Comparison of ENCODE assay signal across 12 cellular contexts in the genomic region with DNA sequence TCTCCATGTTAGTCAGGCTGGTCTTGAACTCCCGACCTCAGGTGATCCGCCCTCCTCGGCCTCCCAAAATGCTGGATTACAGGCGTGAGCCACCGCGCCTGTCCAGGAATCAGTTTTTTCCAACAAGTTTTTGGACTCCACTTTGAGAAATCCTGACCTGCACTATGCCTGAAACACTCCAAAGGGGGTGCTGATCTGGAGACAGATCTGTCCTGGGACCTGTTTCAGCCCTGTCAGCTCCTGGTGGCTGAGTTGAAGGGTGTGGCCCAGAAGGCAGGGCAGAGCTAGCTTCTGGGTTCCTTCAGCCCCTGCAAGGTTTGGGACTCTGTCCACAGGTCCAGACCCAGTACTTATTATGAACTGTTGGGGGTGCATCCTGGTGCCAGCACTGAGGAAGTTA. TPM values are rescaled to one million over a fixed set of nuclear protein-coding genes. Genes with fewer than 3 reads are reported as not detected.
A peak's percentile ranks its signal among the peaks of the same experiment; 100 is the strongest.
DNase-seq lines count a peak whose midpoint lies in the region; ATAC-seq and TF ChIP-seq lines count a peak whose summit lies in the region.
"Had no signal": no experiment of that assay in that cellular context is flagged by ENCODE, and none has a peak within 500 bp of the region (broad histone marks: within the 10 kb centered on the region; RNA-seq: fewer than 3 reads in every experiment).

No MANE protein-coding gene starts in this region.

- H3K9me3 ChIP-seq in Panc1 (ENCODE audit: control insufficient read depth, insufficient read depth, low read depth, low read length) = no peaks in the 10 kb centered on the region
- H3K9me3 ChIP-seq in endocrine pancreas (ENCODE audit: control insufficient read depth, low read length) = no peaks in the 10 kb centered on the region
- H3K9me3 ChIP-seq in spleen = no peaks in the 10 kb centered on the region

- in situ Hi-C loops in Panc1 (cut with HindIII; ENCODE audit: low pct_unique_long_range_greater_than_20kb, low sequenced_read_pairs) = no loop called here

- H3K4me1 Mint-ChIP-seq in activated T-cell treated with anti-CD3 and anti-CD28 coated beads, Interleukin-2, amount 50 U/mL, for 4 hours (ENCODE audit: low read depth) = peaks cover 55% of the 10 kb centered on the region

- H3K9ac ChIP-seq in endocrine pancreas (ENCODE audit: control insufficient read depth, insufficient read depth, low read length) = peak overlapping the region; percentile 24

- DNase-seq in activated T-cell treated with anti-CD3 and anti-CD28 coated beads, Interleukin-2, amount 50 U/mL, for 4 hours = no peak
- DNase-seq in activated T-cell treated with anti-CD3 and anti-CD28 coated beads, Interleukin-2, amount 50 U/mL, for 48 hours = no peak
- DNase-seq in Panc1 (ENCODE audit: low read depth, low spot score) (no peak), spleen (no peak), NCI-H2081 treated with DMSO at 0.1 percent for 48 hours (lab: John Stamatoyannopoulos, UW) (no peak), DMS 273 treated with DMSO at 0.1 percent for 48 hours (lab: John Stamatoyannopoulos, UW) (no peak), amniotic stem cell (lab: John Stamatoyannopoulos, UW) (no peak)
- DNase-seq: activated CD8-positive, alpha-beta memory T cell treated with anti-CD3 and anti-CD28 coated beads, Interleukin-2, amount 50 U/mL, for 4 hours; NCI-H1694; stimulated activated CD4-positive, alpha-beta T cell treated with anti-CD3 and anti-CD28 coated beads, Interleukin-2, amount 100 ng/mL, for 48 hours; substantia nigra had no signal

- H3K27me3 Mint-ChIP-seq in activated T-cell treated with anti-CD3 and anti-CD28 coated beads, Interleukin-2, amount 50 U/mL, for 4 hours (ENCODE audit: low read depth) = no peaks in the 10 kb centered on the region

- WGBS in spleen, 5 donors = 85 to 94% (median 89%) methylated on average over 6 of the region's 6 CpGs

- H3K27me3 ChIP-seq in Panc1 (ENCODE audit: control insufficient read depth, insufficient read depth, low read length) (no peaks in the 10 kb centered on the region), endocrine pancreas (ENCODE audit: control insufficient read depth, insufficient read depth, low read length) (no peaks in the 10 kb centered on the region), spleen (replicated peaks in 1 of 7) (no peaks in the 10 kb centered on the region)

- H3K36me3 ChIP-seq in Panc1 (ENCODE audit: control insufficient read depth, insufficient read depth, low read length) = no peaks in the 10 kb centered on the region; the same call in 1 of the 2 replicates
- H3K36me3 ChIP-seq in endocrine pancreas (ENCODE audit: control insufficient read depth, insufficient read depth, low read length) = no peaks in the 10 kb centered on the region
- peaks cover 0 to 14% (median 0%) of the 10 kb centered on the region in 6 donors for H3K36me3 ChIP-seq in spleen

- intact Hi-C loops in Panc1 (cut with micrococcal nuclease; ENCODE audit: unreplicated experiment) = no loop called here
- intact Hi-C loops in spleen (cut with DNase I; ENCODE audit: low total_unique reads) = no loop called here

- TF ChIP-seq CTCF in Panc1 (IDR thresholded peaks at IDR 0.05) (no peak), spleen (IDR thresholded peaks at IDR 0.05 in 8 of 11, conservative IDR thresholded peaks at IDR 0.05 in 3 of 11) (no peak)

- ATAC-seq in activated T-cell treated with anti-CD3 and anti-CD28 coated beads, Interleukin-2, amount 50 U/mL, for 4 hours = no peak
- ATAC-seq in Panc1 = no peak

- no peaks in the 10 kb centered on the region for H3K36me3 Mint-ChIP-seq in activated T-cell treated with anti-CD3 and anti-CD28 coated beads, Interleukin-2, amount 50 U/mL, for 4 hours (ENCODE audit: insufficient read depth)

- peak overlapping the region; percentile 35; the same call in 1 of the 2 replicates for H3K27ac ChIP-seq in Panc1 (ENCODE audit: low read length)
- peak overlapping the region in 6 of 8 donors; percentile 15 to 98 (median 95) for H3K27ac ChIP-seq in spleen

- no TSS peak for BruUV-seq in Panc1 (replicated peaks; lab: Mats Ljungman, UMichigan)

- CTCF ChIA-PET in Panc1 (lab: Charles Lee) = no interaction called here

- POLR2A ChIA-PET in Panc1 (lab: Charles Lee) = interaction anchor here (0.7 kb wide), 1 partner anchor 11 kb away, joined by 5 read pairs; no protein-coding TSS in a partner anchor

- H3K4me3 ChIP-seq in Panc1 (ENCODE audit: low read depth in 2 of 2, low read length in 2 of 2) (no peak overlapping the region), endocrine pancreas (ENCODE audit: control insufficient read depth, insufficient read depth, low read length) (no peak overlapping the region), spleen (peak overlapping the region in 3 of 8 donors; percentile 65 to 87 (median 75))

- peak overlapping the region; percentile 83 for H3K4me3 Mint-ChIP-seq in activated T-cell treated with anti-CD3 and anti-CD28 coated beads, Interleukin-2, amount 50 U/mL, for 4 hours

- TF ChIP-seq POLR2A in spleen (IDR thresholded peaks at IDR 0.05) = no peak

- H3K9me3 Mint-ChIP-seq in activated T-cell treated with anti-CD3 and anti-CD28 coated beads, Interleukin-2, amount 50 U/mL, for 4 hours = no peaks in the 10 kb centered on the region

- peaks cover 49% of the 10 kb centered on the region for H3K4me1 ChIP-seq in Panc1 (ENCODE audit: control insufficient read depth, insufficient read depth, low read length)
- H3K4me1 ChIP-seq in endocrine pancreas (ENCODE audit: control insufficient read depth, insufficient read depth, low read length) = no peaks in the 10 kb centered on the region
- peaks cover 53 to 94% (median 83%) of the 10 kb centered on the region in 6 donors for H3K4me1 ChIP-seq in spleen

RNA-seq across cellular contexts. Expression of a gene that starts 1.2 kb away (rescaled TPM):
- total RNA-seq in activated T-cell treated with anti-CD3 and anti-CD28 coated beads, Interleukin-2, amount 50 U/mL, for 4 hours = 10 to 100 TPM; 15.0 to 16.6 (median 16.1) TPM
- total RNA-seq in Panc1 (2021; ENCODE audit: unreplicated experiment) (41.0 TPM), spleen (10 to 100 TPM; 28.0 to 59.9 (median 49.0) TPM)
- 82.2 TPM for polyA plus RNA-seq in Panc1 (2012; ENCODE audit: insufficient read length)
- polyA plus RNA-seq in spleen = 100 to 1,000 TPM in 1 of 3 donors, 10 to 100 TPM in 2; 83.7 to 113 (median 85.8) TPM

RNA-seq across cellular contexts. Expression of a gene that starts 2.8 kb away (rescaled TPM):
- total RNA-seq in activated T-cell treated with anti-CD3 and anti-CD28 coated beads, Interleukin-2, amount 50 U/mL, for 4 hours = 10 to 100 TPM; 41.5 to 75.6 (median 53.2) TPM
- total RNA-seq in Panc1 (2021; ENCODE audit: unreplicated experiment) (101 TPM), spleen (100 to 1,000 TPM in 1 of 7 donors, 10 to 100 TPM in 6; 38.3 to 103 (median 63.5) TPM)
- polyA plus RNA-seq in Panc1 (2012; ENCODE audit: insufficient read length) = 126 TPM
- 10 to 100 TPM; 81.6 to 96.9 (median 87.1) TPM for polyA plus RNA-seq in spleen

RNA-seq across cellular contexts. Expression of a gene that starts 5.5 kb away (rescaled TPM):
- total RNA-seq in activated T-cell treated with anti-CD3 and anti-CD28 coated beads, Interleukin-2, amount 50 U/mL, for 4 hours = 10 to 100 TPM; 82.4 to 88.3 (median 86.1) TPM
- total RNA-seq in Panc1 (2021; ENCODE audit: unreplicated experiment) (98.8 TPM), spleen (10 to 100 TPM; 68.1 to 88.6 (median 78.2) TPM)
- 97.3 TPM for polyA plus RNA-seq in Panc1 (2012; ENCODE audit: insufficient read length)
- polyA plus RNA-seq in spleen = 100 to 1,000 TPM in 1 of 3 donors, 10 to 100 TPM in 2; 61.8 to 109 (median 96.3) TPM

RNA-seq across cellular contexts. Expression of a gene that starts 5.5 kb away (rescaled TPM):
- 10 to 100 TPM; 24.3 to 31.0 (median 28.6) TPM for total RNA-seq in activated T-cell treated with anti-CD3 and anti-CD28 coated beads, Interleukin-2, amount 50 U/mL, for 4 hours
- 66.1 TPM for total RNA-seq in Panc1 (2021; ENCODE audit: unreplicated experiment)
- polyA plus RNA-seq in Panc1 (2012; ENCODE audit: insufficient read length) = 91.3 TPM
- total RNA-seq in spleen = 10 to 100 TPM; 34.2 to 56.3 (median 40.0) TPM
- polyA plus RNA-seq in spleen = 10 to 100 TPM; 57.8 to 74.0 (median 60.8) TPM

RNA-seq across cellular contexts. Expression of a gene that starts 9.4 kb away (rescaled TPM):
- total RNA-seq in activated T-cell treated with anti-CD3 and anti-CD28 coated beads, Interleukin-2, amount 50 U/mL, for 4 hours = 10 to 100 TPM; 43.3 to 48.9 (median 44.4) TPM
- total RNA-seq in Panc1 (2021; ENCODE audit: unreplicated experiment) (71.8 TPM), spleen (10 to 100 TPM; 26.9 to 98.3 (median 42.6) TPM)
- 182 TPM for polyA plus RNA-seq in Panc1 (2012; ENCODE audit: insufficient read length)
- polyA plus RNA-seq in spleen = 100 to 1,000 TPM in 1 of 3 donors, 10 to 100 TPM in 2; 90.8 to 104 (median 98.4) TPM
